In genomic region chr3:61111764-61112163, GRCh38 we compare ENCODE assay signal across 12 cellular contexts.
A peak's percentile ranks its signal among the peaks of the same experiment; 100 is the strongest.
DNase-seq lines count a peak whose midpoint lies in the region; ATAC-seq and TF ChIP-seq lines count a peak whose summit lies in the region.
"Had no signal": no experiment of that assay in that cellular context is flagged by ENCODE, and none has a peak within 500 bp of the region (broad histone marks: within the 10 kb centered on the region; RNA-seq: fewer than 3 reads in every experiment).

No MANE protein-coding gene starts in this region.

- H3K4me2 ChIP-seq in OCI-LY3 (ENCODE audit: low read length) (peak overlapping the region; percentile 38), neuronal stem cell (ENCODE audit: insufficient read depth, low read length, poor library complexity, severe bottlenecking) (no peak overlapping the region)

- no peak overlapping the region for H4K8ac ChIP-seq in neuronal stem cell (ENCODE audit: low read depth, low read length)

- no peak overlapping the region for H2BK120ac ChIP-seq in neuronal stem cell (ENCODE audit: low read depth, low read length)

- no peak overlapping the region for H2BK5ac ChIP-seq in neuronal stem cell (ENCODE audit: low read length)

- ATAC-seq in activated CD4-positive, alpha-beta T cell treated with anti-CD3 and anti-CD28 coated beads for 36 hours: peak; percentile 82
- peak; percentile 55 for ATAC-seq in GM19452 (IDR thresholded peaks at IDR 0.05; ENCODE audit: unreplicated experiment)
- peak; percentile 65 for ATAC-seq in HG02798 (IDR thresholded peaks at IDR 0.05; ENCODE audit: poor library complexity, unreplicated experiment)
- ATAC-seq in HG03097 (IDR thresholded peaks at IDR 0.05; ENCODE audit: low FRiP score, unreplicated experiment): no peak
- no peak for ATAC-seq in HG03521 (IDR thresholded peaks at IDR 0.05; ENCODE audit: unreplicated experiment)

- H3K4me3 Mint-ChIP-seq in activated CD4-positive, alpha-beta T cell treated with anti-CD3 and anti-CD28 coated beads for 36 hours: no peak overlapping the region
- no peak overlapping the region for H3K4me3 Mint-ChIP-seq in activated CD4-positive, alpha-beta T cell treated with anti-CD3 and anti-CD28 coated beads, Interleukin-2, amount 10 ng/mL, durations not matched to agents 24 days and 14 days
- H3K4me3 Mint-ChIP-seq: memory B cell had no signal

- no peaks in the 10 kb centered on the region for H3K27me3 ChIP-seq in OCI-LY3 (ENCODE audit: low read depth, low read length)
- H3K27me3 ChIP-seq in neuronal stem cell (ENCODE audit: control insufficient read depth in 3 of 3, insufficient read depth in 3 of 3, low read depth in 1 of 3, low read length in 3 of 3): no peaks in the 10 kb centered on the region
- H3K27me3 ChIP-seq: SJSA1, tibial nerve had no signal

- H3K27me3 Mint-ChIP-seq in activated CD4-positive, alpha-beta T cell treated with anti-CD3 and anti-CD28 coated beads for 36 hours: peaks cover 2% of the 10 kb centered on the region
- no peaks in the 10 kb centered on the region for H3K27me3 Mint-ChIP-seq in activated CD4-positive, alpha-beta T cell treated with anti-CD3 and anti-CD28 coated beads, Interleukin-2, amount 10 ng/mL, durations not matched to agents 24 days and 14 days
- H3K27me3 Mint-ChIP-seq: memory B cell had no signal

- H3K9me3 Mint-ChIP-seq in activated CD4-positive, alpha-beta T cell treated with anti-CD3 and anti-CD28 coated beads for 36 hours (ENCODE audit: low read depth): peaks cover 2% of the 10 kb centered on the region
- peaks cover 3% of the 10 kb centered on the region for H3K9me3 Mint-ChIP-seq in activated CD4-positive, alpha-beta T cell treated with anti-CD3 and anti-CD28 coated beads, Interleukin-2, amount 10 ng/mL, durations not matched to agents 24 days and 14 days
- H3K9me3 Mint-ChIP-seq: memory B cell had no signal

- no CpG with 5 or more reads among the region's 4 CpGs for WGBS in neuronal stem cell (ENCODE audit: extremely low coverage in 2 of 2, insufficient read length in 2 of 2, insufficient replicate concordance in 1 of 2), 2 donors

- H3K9ac ChIP-seq in OCI-LY3 (ENCODE audit: low read length) (no peak overlapping the region), neuronal stem cell (ENCODE audit: low read depth, low read length, poor library complexity) (no peak overlapping the region)

- H3K4me1 ChIP-seq in OCI-LY3 (ENCODE audit: low read length) (peaks cover 16% of the 10 kb centered on the region), neuronal stem cell (ENCODE audit: control insufficient read depth in 2 of 2, insufficient read depth in 1 of 2, low read depth in 1 of 2, low read length in 2 of 2) (no peaks in the 10 kb centered on the region)
- H3K4me1 ChIP-seq: SJSA1, tibial nerve had no signal

- intact Hi-C loops in activated CD4-positive, alpha-beta T cell treated with anti-CD3 and anti-CD28 coated beads for 36 hours (cut with DNase I, micrococcal nuclease): no loop called here
- intact Hi-C loops in activated CD4-positive, alpha-beta T cell treated with anti-CD3 and anti-CD28 coated beads, Interleukin-2, amount 10 ng/mL, durations not matched to agents 24 days and 14 days (cut with micrococcal nuclease): loop anchor here (5.0 kb wide), 1 partner anchor 141 kb away; the partner anchor contains the start of gene FHIT

- POLR2A ChIA-PET in activated CD4-positive, alpha-beta T cell treated with anti-CD3 and anti-CD28 coated beads for 36 hours (lab: Charles Lee): no interaction called here

- H2BK15ac ChIP-seq in neuronal stem cell (ENCODE audit: low read length): no peak overlapping the region

- peaks cover 21% of the 10 kb centered on the region for H3K4me1 Mint-ChIP-seq in activated CD4-positive, alpha-beta T cell treated with anti-CD3 and anti-CD28 coated beads for 36 hours
- H3K4me1 Mint-ChIP-seq in activated CD4-positive, alpha-beta T cell treated with anti-CD3 and anti-CD28 coated beads, Interleukin-2, amount 10 ng/mL, durations not matched to agents 24 days and 14 days: peaks cover 14% of the 10 kb centered on the region

- H3K36me3 ChIP-seq in OCI-LY3 (replicated peaks; ENCODE audit: low read depth, low read length) (no peaks in the 10 kb centered on the region), neuronal stem cell (replicated peaks in 1 of 2; ENCODE audit: control insufficient read depth in 2 of 2, insufficient read depth in 2 of 2, low read length in 2 of 2) (no peaks in the 10 kb centered on the region)
- H3K36me3 ChIP-seq: SJSA1, tibial nerve had no signal

- no peak overlapping the region for H3K4ac ChIP-seq in neuronal stem cell (ENCODE audit: low read length)

- H3K23ac ChIP-seq in neuronal stem cell (ENCODE audit: low read depth, low read length, poor library complexity): no peak overlapping the region

- no peaks in the 10 kb centered on the region for H3K79me2 ChIP-seq in OCI-LY3 (ENCODE audit: low read length)

- H3K36me3 Mint-ChIP-seq in activated CD4-positive, alpha-beta T cell treated with anti-CD3 and anti-CD28 coated beads for 36 hours (ENCODE audit: low read depth): peaks cover 2% of the 10 kb centered on the region
- no peaks in the 10 kb centered on the region for H3K36me3 Mint-ChIP-seq in activated CD4-positive, alpha-beta T cell treated with anti-CD3 and anti-CD28 coated beads, Interleukin-2, amount 10 ng/mL, durations not matched to agents 24 days and 14 days (ENCODE audit: low read depth)

- H3K9me3 ChIP-seq in OCI-LY3 (ENCODE audit: insufficient read depth, low read length): no peaks in the 10 kb centered on the region
- no peaks in the 10 kb centered on the region for H3K9me3 ChIP-seq in neuronal stem cell (replicated peaks in 1 of 2; ENCODE audit: control insufficient read depth in 2 of 2, insufficient read depth in 1 of 2, low read depth in 1 of 2, low read length in 2 of 2)
- H3K9me3 ChIP-seq: SJSA1, tibial nerve had no signal

- H3K18ac ChIP-seq in neuronal stem cell (ENCODE audit: low read length): no peak overlapping the region

- H2AFZ ChIP-seq in OCI-LY3 (ENCODE audit: low read depth, low read length): no peak overlapping the region
- no peak overlapping the region for H2AFZ ChIP-seq in neuronal stem cell (ENCODE audit: low read length)

- CTCF ChIA-PET in activated CD4-positive, alpha-beta T cell treated with anti-CD3 and anti-CD28 coated beads for 36 hours (lab: Charles Lee): interaction anchor here (0.6 kb wide), 2 partner anchors 376 to 1578 kb away, joined by 3 read pairs; no protein-coding TSS in a partner anchor

- TF ChIP-seq CTCF in OCI-LY3 (IDR thresholded peaks at IDR 0.05; ENCODE audit: low read depth, low read length): no peak

- no peak overlapping the region for H3K4me3 ChIP-seq in OCI-LY3 (ENCODE audit: low read length)
- H3K4me3 ChIP-seq in neuronal stem cell (ENCODE audit: low read length in 2 of 2): no peak overlapping the region
- H3K4me3 ChIP-seq: SJSA1, tibial nerve had no signal

- H3K27ac ChIP-seq in OCI-LY3 (ENCODE audit: low read length) (no peak overlapping the region), neuronal stem cell (replicated peaks; ENCODE audit: low read length) (no peak overlapping the region)
- H3K27ac ChIP-seq: SJSA1, tibial nerve had no signal

- no peaks in the 10 kb centered on the region for H3K79me1 ChIP-seq in neuronal stem cell (ENCODE audit: low read depth, low read length)

- no peak overlapping the region for H3K14ac ChIP-seq in neuronal stem cell (ENCODE audit: low read length)

- H3K27ac Mint-ChIP-seq in activated CD4-positive, alpha-beta T cell treated with anti-CD3 and anti-CD28 coated beads for 36 hours: no peak overlapping the region
- no peak overlapping the region for H3K27ac Mint-ChIP-seq in activated CD4-positive, alpha-beta T cell treated with anti-CD3 and anti-CD28 coated beads, Interleukin-2, amount 10 ng/mL, durations not matched to agents 24 days and 14 days
- H3K27ac Mint-ChIP-seq: memory B cell had no signal

- H2AK5ac ChIP-seq in neuronal stem cell (ENCODE audit: low read depth, low read length): no peak overlapping the region

- no peak overlapping the region for H2BK12ac ChIP-seq in neuronal stem cell (ENCODE audit: low read length)

- DNase-seq in activated CD4-positive, alpha-beta T cell treated with anti-CD3 and anti-CD28 coated beads for 36 hours: peak; percentile 40
- no peak for DNase-seq in activated CD4-positive, alpha-beta T cell treated with anti-CD3 and anti-CD28 coated beads, Interleukin-2, amount 10 ng/mL, durations not matched to agents 24 days and 14 days
- DNase-seq in neuronal stem cell (ENCODE audit: low spot score): no peak
- DNase-seq: NCI-H187 had no signal

- H4K91ac ChIP-seq in neuronal stem cell (ENCODE audit: low read depth, low read length, poor library complexity): no peak overlapping the region

- no peaks in the 10 kb centered on the region for H4K20me1 ChIP-seq in OCI-LY3 (ENCODE audit: insufficient read depth, low read length)

Comparison
In these comparisons a context has a peak if more than half of its experiments do, and no peak if none do; other contexts are left out.
1. ATAC-seq: peak in activated CD4-positive, alpha-beta T cell treated with anti-CD3 and anti-CD28 coated beads for 36 hours (single experiment), GM19452 (single experiment) and HG02798 (single experiment); none in HG03097 (single experiment) and HG03521 (single experiment).